14 cellular contexts compared by ENCODE assay signal in the genomic region with DNA sequence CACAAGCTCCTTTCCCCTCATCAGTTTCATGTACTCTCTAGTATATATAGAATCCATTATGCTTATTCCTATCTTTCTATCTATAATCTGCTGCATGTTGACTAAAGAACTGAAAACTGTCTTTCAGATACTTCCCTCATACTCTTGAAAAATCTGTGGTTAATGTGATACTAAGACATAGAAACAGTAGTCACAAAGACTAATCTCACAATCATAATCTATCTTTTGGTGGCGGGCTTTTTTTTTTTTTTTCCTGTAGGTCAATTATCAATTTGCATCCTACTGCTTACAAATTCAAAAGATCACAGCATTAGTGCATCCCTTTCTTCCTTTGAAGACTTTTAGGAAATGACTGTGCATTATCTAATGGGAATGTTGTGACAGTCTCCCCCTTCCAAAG. TPM values are rescaled to one million over a fixed set of nuclear protein-coding genes. Genes with fewer than 3 reads are reported as not detected.
DNase-seq lines count a peak whose midpoint lies in the region; ATAC-seq and TF ChIP-seq lines count a peak whose summit lies in the region.
"Had no signal": no experiment of that assay in that cellular context is flagged by ENCODE, and none has a peak within 500 bp of the region (broad histone marks: within the 10 kb centered on the region; RNA-seq: fewer than 3 reads in every experiment).

No MANE protein-coding gene starts in this region.

- TF ChIP-seq CTCF in GM23338 (conservative IDR thresholded peaks at IDR 0.05; ENCODE audit: low read depth in 2 of 2) = no peak
- TF ChIP-seq CTCF in breast epithelium (IDR thresholded peaks at IDR 0.05) = no peak

- H3K27ac ChIP-seq in GM23338 (ENCODE audit: low read depth) (no peak overlapping the region), breast epithelium (no peak overlapping the region)
- H3K27ac ChIP-seq: SJCRH30, upper lobe of right lung had no signal

- peaks cover 70% of the 10 kb centered on the region for H3K4me1 Mint-ChIP-seq in activated T-cell treated with anti-CD3 and anti-CD28 coated beads, Interleukin-2, amount 50 U/mL, for 24 hours (ENCODE audit: low read depth)
- peaks cover 11% of the 10 kb centered on the region for H3K4me1 Mint-ChIP-seq in GM23338
- H3K4me1 Mint-ChIP-seq in activated naive CD8-positive, alpha-beta T cell treated with anti-CD3 and anti-CD28 coated beads, Interleukin-2, amount 50 U/mL, for 24 hours = peaks cover 81% of the 10 kb centered on the region
- peaks cover 54% of the 10 kb centered on the region for H3K4me1 Mint-ChIP-seq in stimulated activated effector memory CD8-positive, alpha-beta T cell treated with anti-CD3 and anti-CD28 coated beads, Interleukin-12 subunit alpha, Interleukin-12 subunit beta, amount 100 ng/mL, for 72 hours

- peaks cover 94% of the 10 kb centered on the region for H3K79me2 ChIP-seq in GM23338 (replicated peaks; ENCODE audit: insufficient read depth)

- H3K36me3 ChIP-seq in GM23338 (ENCODE audit: insufficient read depth) (no peaks in the 10 kb centered on the region; the same call in 1 of the 2 replicates), breast epithelium (no peaks in the 10 kb centered on the region)

- H3F3A ChIP-seq in GM23338 (replicated peaks; ENCODE audit: low read depth) = peaks cover under 1% of the 10 kb centered on the region; the same call in 1 of the 2 replicates

- H3K27me3 ChIP-seq in GM23338 (ENCODE audit: insufficient read depth) (no peaks in the 10 kb centered on the region), breast epithelium (no peaks in the 10 kb centered on the region)
- H3K27me3 ChIP-seq: SJCRH30, upper lobe of right lung had no signal

- no peak overlapping the region for H2AFZ ChIP-seq in GM23338

- H3K27me3 Mint-ChIP-seq in activated T-cell treated with anti-CD3 and anti-CD28 coated beads, Interleukin-2, amount 50 U/mL, for 24 hours = no peaks in the 10 kb centered on the region
- H3K27me3 Mint-ChIP-seq in GM23338 (ENCODE audit: insufficient read depth, low read depth, poor library complexity) = peaks cover 3% of the 10 kb centered on the region
- peaks cover 2% of the 10 kb centered on the region for H3K27me3 Mint-ChIP-seq in activated naive CD8-positive, alpha-beta T cell treated with anti-CD3 and anti-CD28 coated beads, Interleukin-2, amount 50 U/mL, for 24 hours
- H3K27me3 Mint-ChIP-seq: naive B cell; stimulated activated naive B cell treated with anti-CD40 and anti-IgM and Interleukin-4, amounts not matched to agents 10 μg/mL and 1 μg/mL and 100 μg/mL, for 72 hours had no signal

- H3K4me3 ChIP-seq in GM23338 = no peak overlapping the region
- no peak overlapping the region for H3K4me3 ChIP-seq in breast epithelium
- H3K4me3 ChIP-seq: lung, SJCRH30, upper lobe of right lung had no signal

- peaks cover 69% of the 10 kb centered on the region for H4K20me1 ChIP-seq in GM23338 (replicated peaks; ENCODE audit: insufficient read depth)

- H3K9me3 Mint-ChIP-seq in activated T-cell treated with anti-CD3 and anti-CD28 coated beads, Interleukin-2, amount 50 U/mL, for 24 hours = no peaks in the 10 kb centered on the region
- H3K9me3 Mint-ChIP-seq in GM23338 = no peaks in the 10 kb centered on the region
- no peaks in the 10 kb centered on the region for H3K9me3 Mint-ChIP-seq in activated naive CD8-positive, alpha-beta T cell treated with anti-CD3 and anti-CD28 coated beads, Interleukin-2, amount 50 U/mL, for 24 hours
- H3K9me3 Mint-ChIP-seq in stimulated activated effector memory CD8-positive, alpha-beta T cell treated with anti-CD3 and anti-CD28 coated beads, Interleukin-12 subunit alpha, Interleukin-12 subunit beta, amount 100 ng/mL, for 72 hours = no peaks in the 10 kb centered on the region
- H3K9me3 Mint-ChIP-seq: naive B cell; stimulated activated naive B cell treated with anti-CD40 and anti-IgM and Interleukin-4, amounts not matched to agents 10 μg/mL and 1 μg/mL and 100 μg/mL, for 72 hours had no signal

- H3K4me2 ChIP-seq in GM23338 = no peak overlapping the region

- peak overlapping the region; percentile 19 for H3K4me3 Mint-ChIP-seq in activated T-cell treated with anti-CD3 and anti-CD28 coated beads, Interleukin-2, amount 50 U/mL, for 24 hours
- no peak overlapping the region for H3K4me3 Mint-ChIP-seq in GM23338
- peak overlapping the region; percentile 58 for H3K4me3 Mint-ChIP-seq in activated naive CD8-positive, alpha-beta T cell treated with anti-CD3 and anti-CD28 coated beads, Interleukin-2, amount 50 U/mL, for 24 hours
- H3K4me3 Mint-ChIP-seq in stimulated activated effector memory CD8-positive, alpha-beta T cell treated with anti-CD3 and anti-CD28 coated beads, Interleukin-12 subunit alpha, Interleukin-12 subunit beta, amount 100 ng/mL, for 72 hours = peak overlapping the region; percentile 3
- H3K4me3 Mint-ChIP-seq: stimulated activated naive B cell treated with anti-CD40 and anti-IgM and Interleukin-4, amounts not matched to agents 10 μg/mL and 1 μg/mL and 100 μg/mL, for 72 hours had no signal

- DNase-seq in activated T-cell treated with anti-CD3 and anti-CD28 coated beads, Interleukin-2, amount 50 U/mL, for 24 hours = no peak
- no peak for DNase-seq in activated T-cell treated with anti-CD3 and anti-CD28 coated beads, Interleukin-2, amount 50 U/mL, for 48 hours
- DNase-seq in GM23338 (ENCODE audit: low spot score) (no peak), NCI-H345 treated with DMSO at 0.1 percent for 48 hours (lab: John Stamatoyannopoulos, UW; ENCODE audit: unreplicated experiment) (no peak), breast epithelium (ENCODE audit: low spot score in 2 of 2) (no peak)
- no peak for DNase-seq in activated naive CD8-positive, alpha-beta T cell treated with anti-CD3 and anti-CD28 coated beads, Interleukin-2, amount 50 U/mL, for 24 hours
- DNase-seq in stimulated activated effector memory CD8-positive, alpha-beta T cell treated with anti-CD3 and anti-CD28 coated beads, Interleukin-12 subunit alpha, Interleukin-12 subunit beta, amount 100 ng/mL, for 72 hours (ENCODE audit: low spot score in 2 of 2) = no peak
- DNase-seq: naive B cell; NCI-H526; SJCRH30; stimulated activated naive B cell treated with anti-CD40 and anti-IgM and Interleukin-4, amounts not matched to agents 10 μg/mL and 1 μg/mL and 100 μg/mL, for 72 hours; upper lobe of right lung had no signal

- TF ChIP-seq POLR2A in breast epithelium (IDR thresholded peaks at IDR 0.05) = no peak

- H3K4me1 ChIP-seq in GM23338 (ENCODE audit: insufficient read depth) (peaks cover 15% of the 10 kb centered on the region), breast epithelium (no peaks in the 10 kb centered on the region)
- H3K4me1 ChIP-seq: SJCRH30 had no signal

- peaks cover 74% of the 10 kb centered on the region for H3K36me3 Mint-ChIP-seq in activated T-cell treated with anti-CD3 and anti-CD28 coated beads, Interleukin-2, amount 50 U/mL, for 24 hours (ENCODE audit: low read depth)
- H3K36me3 Mint-ChIP-seq in GM23338 (ENCODE audit: low read depth) = peaks cover 5% of the 10 kb centered on the region; the same call in 2 of the 3 replicates
- peaks cover 35% of the 10 kb centered on the region for H3K36me3 Mint-ChIP-seq in activated naive CD8-positive, alpha-beta T cell treated with anti-CD3 and anti-CD28 coated beads, Interleukin-2, amount 50 U/mL, for 24 hours (ENCODE audit: low read depth)
- peaks cover 68% of the 10 kb centered on the region for H3K36me3 Mint-ChIP-seq in stimulated activated effector memory CD8-positive, alpha-beta T cell treated with anti-CD3 and anti-CD28 coated beads, Interleukin-12 subunit alpha, Interleukin-12 subunit beta, amount 100 ng/mL, for 72 hours
- H3K36me3 Mint-ChIP-seq: naive B cell had no signal

- no peak for ATAC-seq in GM23338
- no peak for ATAC-seq in activated naive CD8-positive, alpha-beta T cell treated with anti-CD3 and anti-CD28 coated beads, Interleukin-2, amount 50 U/mL, for 24 hours
- ATAC-seq in stimulated activated effector memory CD8-positive, alpha-beta T cell treated with anti-CD3 and anti-CD28 coated beads, Interleukin-12 subunit alpha, Interleukin-12 subunit beta, amount 100 ng/mL, for 72 hours = peak; percentile 39
- ATAC-seq in HG02973 (IDR thresholded peaks at IDR 0.05; ENCODE audit: unreplicated experiment) = no peak
- ATAC-seq: stimulated activated naive B cell treated with anti-CD40 and anti-IgM and Interleukin-4, amounts not matched to agents 10 μg/mL and 1 μg/mL and 100 μg/mL, for 72 hours; upper lobe of right lung had no signal

- intact Hi-C loops in breast epithelium (cut with DNase I; ENCODE audit: low total_unique reads) = no loop called here

- no peaks in the 10 kb centered on the region for H3K9me3 ChIP-seq in breast epithelium
- H3K9me3 ChIP-seq: SJCRH30, upper lobe of right lung had no signal

- peak overlapping the region; percentile 80 for H3K27ac Mint-ChIP-seq in activated T-cell treated with anti-CD3 and anti-CD28 coated beads, Interleukin-2, amount 50 U/mL, for 24 hours
- 0 out of 2 replicates have a peak overlapping the region, but pooled peaks have one; percentile 15 for H3K27ac Mint-ChIP-seq in GM23338
- peak overlapping the region; percentile 71 for H3K27ac Mint-ChIP-seq in activated naive CD8-positive, alpha-beta T cell treated with anti-CD3 and anti-CD28 coated beads, Interleukin-2, amount 50 U/mL, for 24 hours
- H3K27ac Mint-ChIP-seq in stimulated activated effector memory CD8-positive, alpha-beta T cell treated with anti-CD3 and anti-CD28 coated beads, Interleukin-12 subunit alpha, Interleukin-12 subunit beta, amount 100 ng/mL, for 72 hours = no peak overlapping the region
- H3K27ac Mint-ChIP-seq: stimulated activated naive B cell treated with anti-CD40 and anti-IgM and Interleukin-4, amounts not matched to agents 10 μg/mL and 1 μg/mL and 100 μg/mL, for 72 hours had no signal

- no peaks in the 10 kb centered on the region for H3K9me2 ChIP-seq in GM23338 (ENCODE audit: insufficient read depth)

RNA-seq across cellular contexts. Expression of a gene that starts 4.7 kb away (rescaled TPM):
- total RNA-seq in GM23338 (2014; rRNA removed; shearing (Covaris generic)) = 196 and 230 TPM in 2 replicates
- polyA plus RNA-seq in GM23338 (2016; fragmentation: Nextera tagmentation; extraction: Ambion mirVana) = 111 TPM in 2 replicates
- 100 to 1,000 TPM; 114 to 145 (median 140) TPM for total RNA-seq in breast epithelium

RNA-seq across cellular contexts. Expression of a gene that starts 45.9 kb away (rescaled TPM):
- total RNA-seq in GM23338 (2014; rRNA removed; shearing (Covaris generic)) = 52.2 and 53.0 TPM in 2 replicates
- polyA plus RNA-seq in GM23338 (2016; fragmentation: Nextera tagmentation; extraction: Ambion mirVana) = 17.6 and 18.4 TPM in 2 replicates
- total RNA-seq in breast epithelium = 10 to 100 TPM; 22.3 to 42.3 (median 32.3) TPM

RNA-seq across cellular contexts. Expression of a gene that starts 46.2 kb away (rescaled TPM):
- total RNA-seq in GM23338 (2014; rRNA removed; shearing (Covaris generic)) = 47.1 and 54.2 TPM in 2 replicates
- 77.3 and 88.5 TPM in 2 replicates for polyA plus RNA-seq in GM23338 (2016; fragmentation: Nextera tagmentation; extraction: Ambion mirVana)
- total RNA-seq in breast epithelium = 10 to 100 TPM; 18.9 to 35.4 (median 27.4) TPM
